Comparison of ENCODE assay signal across 8 cellular contexts in the genomic region with DNA sequence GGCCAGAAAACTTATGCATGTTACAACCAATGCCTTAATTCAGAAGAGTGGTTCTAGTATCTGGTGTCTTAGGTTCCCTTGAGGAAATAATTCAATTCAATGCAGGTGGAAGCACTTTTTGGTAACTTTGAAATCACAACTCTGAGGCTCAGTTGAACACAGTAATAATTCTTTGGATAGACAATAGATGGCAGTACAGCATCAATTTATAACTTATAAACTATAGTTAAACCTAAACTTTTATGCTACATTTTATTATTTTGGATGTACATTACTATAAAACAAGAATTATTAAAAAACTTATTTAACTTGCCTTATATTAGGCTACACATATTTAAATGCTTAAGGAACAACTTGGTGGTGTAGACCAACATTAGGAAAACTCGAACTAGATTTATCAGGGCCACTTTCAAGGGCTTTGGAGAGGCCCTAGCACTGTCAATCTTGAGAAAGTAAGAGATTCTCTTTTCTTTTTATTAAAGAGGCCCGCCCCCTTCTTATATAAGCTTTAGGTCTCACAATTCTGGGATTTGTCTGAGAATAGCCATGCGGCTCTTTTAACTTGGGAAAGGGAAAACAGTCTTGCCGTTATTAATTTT.
DNase-seq lines count a peak whose midpoint lies in the region; ATAC-seq, FAIRE-seq and TF ChIP-seq lines count a peak whose summit lies in the region.

No MANE protein-coding gene starts in this region.

- no peaks in the 10 kb centered on the region for H3K27me3 ChIP-seq in mammary epithelial cell (ENCODE audit: insufficient read depth, low read length)

- no peaks in the 10 kb centered on the region for H4K20me1 ChIP-seq in mammary epithelial cell (ENCODE audit: insufficient read depth, low read length)

- in situ Hi-C loops in mammary epithelial cell (cut with MboI; ENCODE audit: low sequenced_read_pairs in 2 of 2) = loop anchor here (5.0 to 25.0 kb wide), 3 partner anchors 121 to 541 kb away; no protein-coding TSS in a partner anchor

- BruUV-seq in mammary epithelial cell (replicated peaks; lab: Mats Ljungman, UMichigan) = no TSS peak

- H3K27me3 Mint-ChIP-seq in neural crest cell (ENCODE audit: low read depth) = peaks cover 31% of the 10 kb centered on the region
- H3K27me3 Mint-ChIP-seq in activated T-cell treated with anti-CD3 and anti-CD28 coated beads, Interleukin-2, amount 50 U/mL, for 4 hours (ENCODE audit: low read depth) = peaks cover 19% of the 10 kb centered on the region

- DNase-seq in NB4 (ENCODE audit: low read depth) (peak; percentile 48), mammary epithelial cell (no peak), neural crest cell (ENCODE audit: low read depth, low spot score) (no peak)
- no peak for DNase-seq in activated CD8-positive, alpha-beta memory T cell treated with anti-CD3 and anti-CD28 coated beads, Interleukin-2, amount 50 U/mL, for 4 hours
- no peak for DNase-seq in activated T-cell treated with anti-CD3 and anti-CD28 coated beads, Interleukin-2, amount 50 U/mL, for 4 hours

- peaks cover 31% of the 10 kb centered on the region for H3K4me1 ChIP-seq in mammary epithelial cell (ENCODE audit: insufficient read depth, low read length)

- H3K9me3 ChIP-seq in mammary epithelial cell (replicated peaks; ENCODE audit: insufficient read depth, low read length) = no peaks in the 10 kb centered on the region

- H3K36me3 Mint-ChIP-seq in neural crest cell (ENCODE audit: low read depth) = no peaks in the 10 kb centered on the region
- H3K36me3 Mint-ChIP-seq in activated T-cell treated with anti-CD3 and anti-CD28 coated beads, Interleukin-2, amount 50 U/mL, for 4 hours (ENCODE audit: insufficient read depth) = no peaks in the 10 kb centered on the region

- H3K36me3 ChIP-seq in mammary epithelial cell (ENCODE audit: insufficient read depth, low read length) = no peaks in the 10 kb centered on the region

- H3K27ac ChIP-seq in mammary epithelial cell (ENCODE audit: insufficient read depth, low read depth, low read length) = no peak overlapping the region

- no peak for TF ChIP-seq POLR2A in NB4 (IDR thresholded peaks at IDR 0.05; ENCODE audit: extremely low read depth, insufficient read length)

- intact Hi-C loops in mammary epithelial cell (cut with micrococcal nuclease) = loop anchor here (1.0 to 5.0 kb wide), 6 partner anchors 64 to 551 kb away; no protein-coding TSS in a partner anchor

- H3K27ac Mint-ChIP-seq in neural crest cell (ENCODE audit: unreplicated experiment) = no peak overlapping the region

- no peak for ATAC-seq in GM21825 (IDR thresholded peaks at IDR 0.05; ENCODE audit: unreplicated experiment)
- ATAC-seq in activated T-cell treated with anti-CD3 and anti-CD28 coated beads, Interleukin-2, amount 50 U/mL, for 4 hours = no peak
- ATAC-seq in GM21786 (IDR thresholded peaks at IDR 0.05; ENCODE audit: unreplicated experiment) = no peak

- no peak overlapping the region for H2AFZ ChIP-seq in mammary epithelial cell (ENCODE audit: low read depth, low read length)

- no peaks in the 10 kb centered on the region for H3K9me3 Mint-ChIP-seq in neural crest cell
- no peaks in the 10 kb centered on the region for H3K9me3 Mint-ChIP-seq in activated T-cell treated with anti-CD3 and anti-CD28 coated beads, Interleukin-2, amount 50 U/mL, for 4 hours

- no peak overlapping the region for H3K4me3 ChIP-seq in NB4 (ENCODE audit: low read depth, low read length)
- no peak overlapping the region for H3K4me3 ChIP-seq in mammary epithelial cell (replicated peaks in 1 of 3; ENCODE audit: insufficient read depth in 1 of 3, low read depth in 2 of 3, low read length in 3 of 3)

- no peak overlapping the region for H3K9ac ChIP-seq in mammary epithelial cell (ENCODE audit: insufficient read depth, low read length)

- WGBS in mammary epithelial cell (ENCODE audit: low coverage, missing lambda C conversion rate) = 73% methylated on average over 4 of the region's 4 CpGs

- peak; percentile 93 for FAIRE-seq in G401.6 (lab: Jason Lieb, UNC)

- TF ChIP-seq CTCF in NB4 (IDR thresholded peaks at IDR 0.05; ENCODE audit: low read depth, low read length) (peak; percentile 9), mammary epithelial cell (conservative IDR thresholded peaks at IDR 0.05 in 1 of 2, IDR thresholded peaks at IDR 0.05 in 1 of 2; ENCODE audit: extremely low read depth in 1 of 2, insufficient read depth in 1 of 2, low read depth in 1 of 2, low read length in 2 of 2) (peak; percentile 39 to 43), neural crest cell (conservative IDR thresholded peaks at IDR 0.05) (peak; percentile 74)

- peaks cover 34% of the 10 kb centered on the region for H3K79me2 ChIP-seq in mammary epithelial cell (ENCODE audit: insufficient read depth, low read length)

- H3K4me3 Mint-ChIP-seq in neural crest cell = no peak overlapping the region
- no peak overlapping the region for H3K4me3 Mint-ChIP-seq in activated T-cell treated with anti-CD3 and anti-CD28 coated beads, Interleukin-2, amount 50 U/mL, for 4 hours

- CTCF ChIA-PET in mammary epithelial cell (lab: Charles Lee; ENCODE audit: low non-redundant PET) = interaction anchor here (0.6 kb wide), 1 partner anchor 120 kb away, joined by 4 read pairs; no protein-coding TSS in a partner anchor

- H3K4me2 ChIP-seq in mammary epithelial cell (ENCODE audit: insufficient read depth, low read depth, low read length) = no peak overlapping the region

- dilution Hi-C loops in mammary epithelial cell (cut with HindIII; ENCODE audit: low sequenced_read_pairs) = loop anchor here (5.0 kb wide), 1 partner anchor 116 kb away; no protein-coding TSS in a partner anchor

- peaks cover 4% of the 10 kb centered on the region for H3K4me1 Mint-ChIP-seq in neural crest cell
- peaks cover 13% of the 10 kb centered on the region for H3K4me1 Mint-ChIP-seq in activated T-cell treated with anti-CD3 and anti-CD28 coated beads, Interleukin-2, amount 50 U/mL, for 4 hours (ENCODE audit: low read depth)

Comparison
In these comparisons a context has a peak if more than half of its experiments do, and no peak if none do; other contexts are left out.
1. CTCF ChIP-seq: peak in every context shown above with its lines; median percentile 74 in neural crest cell; 41 in mammary epithelial cell; 9 in NB4.